Comparison of ENCODE assay signal across 15 cellular contexts in the genomic region with DNA sequence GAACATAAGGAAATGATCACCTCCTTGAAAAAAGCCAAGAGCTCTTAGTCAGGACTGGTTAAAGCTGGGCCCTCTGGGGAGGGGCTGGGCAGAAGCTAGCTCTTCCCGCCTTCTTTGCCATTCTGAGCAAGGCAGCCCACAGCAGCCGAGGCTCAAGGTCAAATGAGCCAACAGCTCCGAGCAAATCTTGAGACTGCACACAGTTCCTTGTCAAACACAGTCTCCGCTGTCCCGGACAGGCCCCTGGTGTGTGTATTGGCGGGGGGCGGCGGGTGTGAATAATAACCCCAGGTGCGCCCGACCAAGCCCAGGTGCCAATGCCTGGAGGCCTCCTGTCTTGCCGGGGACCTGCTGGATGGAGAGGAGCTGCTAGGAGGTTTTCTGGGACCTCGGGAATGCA. TPM values are rescaled to one million over a fixed set of nuclear protein-coding genes. Genes with fewer than 3 reads are reported as not detected.
DNase-seq lines count a peak whose midpoint lies in the region; ATAC-seq, FAIRE-seq and TF ChIP-seq lines count a peak whose summit lies in the region.
"Had no signal": no experiment of that assay in that cellular context is flagged by ENCODE, and none has a peak within 500 bp of the region (broad histone marks: within the 10 kb centered on the region; RNA-seq: fewer than 3 reads in every experiment).

No MANE protein-coding gene starts in this region.

- dilution Hi-C loops in keratinocyte (cut with MboI; ENCODE audit: extremely low pct_ligation_motif_present, low sequenced_read_pairs), result no loop called here

- H3K79me2 ChIP-seq in keratinocyte (ENCODE audit: control insufficient read depth, insufficient read depth, low read length), result no peaks in the 10 kb centered on the region

- no peak overlapping the region for H3K4me2 ChIP-seq in keratinocyte (ENCODE audit: control insufficient read depth, extremely low read depth, insufficient read depth, low read depth, low read length)

- DNase-seq in keratinocyte (ENCODE audit: low read depth, low spot score) (no peak), upper lobe of right lung (no peak), HAP-1 (ENCODE audit: low spot score in 2 of 2) (no peak), NCI-H1694 treated with DMSO at 0.1 percent for 48 hours (lab: John Stamatoyannopoulos, UW) (no peak)
- DNase-seq: C1 segment of cervical spinal cord, DMS79, H9, NCI-H1417 treated with DMSO at 0.1 percent for 48 hours, NCI-H2029 treated with DMSO at 0.1 percent for 48 hours, NCI-H524, SHP77 treated with DMSO at 0.1 percent for 48 hours had no signal

- H3K27ac ChIP-seq in duodenal mucosa (ENCODE audit: low read depth, low read length) (peak overlapping the region; percentile 74), keratinocyte (ENCODE audit: control insufficient read depth, insufficient read depth, low read length) (no peak overlapping the region), muscle layer of duodenum (ENCODE audit: low read length) (peak overlapping the region; percentile 89), upper lobe of right lung (peak overlapping the region; percentile 67)

- TF ChIP-seq POLR2A in GM18505 (IDR thresholded peaks at IDR 0.05; ENCODE audit: borderline replicate concordance, extremely low read depth, insufficient read depth, insufficient read length), result no peak

- in situ Hi-C loops in HAP-1 (cut with MboI; ENCODE audit: low sequenced_read_pairs), result loop anchor here (5.0 kb wide), 1 partner anchor 347 kb away; no protein-coding TSS in a partner anchor

- ATAC-seq in upper lobe of right lung (peak; percentile 18), GM18505 (IDR thresholded peaks at IDR 0.05; ENCODE audit: unreplicated experiment) (no peak)

- no peaks in the 10 kb centered on the region for H4K20me1 ChIP-seq in keratinocyte (ENCODE audit: control insufficient read depth, extremely low read depth, insufficient read depth, low read length)

- H3K9me1 ChIP-seq in keratinocyte (ENCODE audit: control insufficient read depth, extremely low read depth, insufficient read depth, low read length), result no peaks in the 10 kb centered on the region

- H3K9ac ChIP-seq in duodenal mucosa (ENCODE audit: low read depth in 1 of 2, low read length in 2 of 2) (peak overlapping the region; percentile 49 to 50), keratinocyte (ENCODE audit: control insufficient read depth, extremely low read depth, insufficient read depth, low read length) (no peak overlapping the region)

- intact Hi-C loops in upper lobe of right lung (cut with DNase I), result loop anchor here (5.0 kb wide), 2 partner anchors 297 to 347 kb away; a partner anchor contains a TSS

- no peak for TF ChIP-seq CTCF in keratinocyte (optimal IDR thresholded peaks at IDR 0.05 in 1 of 3, IDR thresholded peaks at IDR 0.05 in 1 of 3, conservative IDR thresholded peaks at IDR 0.05 in 1 of 3; ENCODE audit: extremely low read depth in 1 of 3, insufficient read depth in 2 of 3, low read length in 3 of 3)
- TF ChIP-seq CTCF in upper lobe of right lung (IDR thresholded peaks at IDR 0.05), result no peak

- H3K9me3 ChIP-seq in duodenal mucosa (ENCODE audit: control insufficient read depth in 1 of 2, low read length in 2 of 2) (no peaks in the 10 kb centered on the region), keratinocyte (ENCODE audit: control insufficient read depth, low read depth, low read length) (no peaks in the 10 kb centered on the region), muscle layer of duodenum (ENCODE audit: control insufficient read depth in 1 of 2, low read length in 2 of 2) (no peaks in the 10 kb centered on the region), upper lobe of right lung (no peaks in the 10 kb centered on the region), HAP-1 (no peaks in the 10 kb centered on the region)

- FAIRE-seq in keratinocyte (lab: Jason Lieb, UNC), result no peak
- FAIRE-seq: GM12878 had no signal

- H3K27me3 ChIP-seq in duodenal mucosa (ENCODE audit: control insufficient read depth in 1 of 2, insufficient read depth in 2 of 2, low read length in 2 of 2), result no peaks in the 10 kb centered on the region
- no peaks in the 10 kb centered on the region for H3K27me3 ChIP-seq in keratinocyte (ENCODE audit: control insufficient read depth, extremely low read depth, insufficient read depth, low read length)
- H3K27me3 ChIP-seq in muscle layer of duodenum (ENCODE audit: low read depth, low read length), result no peaks in the 10 kb centered on the region
- no peaks in the 10 kb centered on the region for H3K27me3 ChIP-seq in upper lobe of right lung
- H3K27me3 ChIP-seq in HAP-1 (ENCODE audit: low read depth), result no peaks in the 10 kb centered on the region

- H3K36me3 ChIP-seq in duodenal mucosa (ENCODE audit: control insufficient read depth in 1 of 2, insufficient read depth in 2 of 2, low read length in 2 of 2) (peaks cover 5 to 27% of the 10 kb centered on the region in 2 donors), keratinocyte (ENCODE audit: control insufficient read depth in 2 of 2, extremely low read depth in 1 of 2, insufficient read depth in 2 of 2, low read length in 2 of 2) (peaks cover 0 to 1% of the 10 kb centered on the region in 2 experiments), muscle layer of duodenum (ENCODE audit: control insufficient read depth in 1 of 2, insufficient read depth in 2 of 2, low read length in 2 of 2) (no peaks in the 10 kb centered on the region), upper lobe of right lung (no peaks in the 10 kb centered on the region), HAP-1 (replicated peaks) (no peaks in the 10 kb centered on the region)

- H2AFZ ChIP-seq in keratinocyte (ENCODE audit: control insufficient read depth, low read length), result peak overlapping the region; percentile 77

- peaks cover 34 to 38% of the 10 kb centered on the region in 2 donors for H3K4me1 ChIP-seq in duodenal mucosa (ENCODE audit: control insufficient read depth in 1 of 2, insufficient read depth in 2 of 2, low read length in 2 of 2)
- H3K4me1 ChIP-seq in keratinocyte (ENCODE audit: control insufficient read depth, extremely low read depth, insufficient read depth, low read length), result peaks cover 9% of the 10 kb centered on the region
- H3K4me1 ChIP-seq in muscle layer of duodenum (ENCODE audit: control insufficient read depth in 1 of 2, insufficient read depth in 2 of 2, low read length in 2 of 2), result no peaks in the 10 kb centered on the region
- H3K4me1 ChIP-seq in upper lobe of right lung, result peaks cover 7% of the 10 kb centered on the region
- no peaks in the 10 kb centered on the region for H3K4me1 ChIP-seq in HAP-1

- H3K4me3 ChIP-seq in duodenal mucosa (ENCODE audit: low read depth in 1 of 2, low read length in 2 of 2) (peak overlapping the region in 1 of 2 donors; percentile 16), keratinocyte (ENCODE audit: control insufficient read depth in 2 of 3, extremely low read depth in 1 of 3, insufficient read depth in 2 of 3, low read depth in 1 of 3, low read length in 3 of 3) (no peak overlapping the region), muscle layer of duodenum (ENCODE audit: low read depth in 1 of 2, low read length in 2 of 2) (no peak overlapping the region), upper lobe of right lung (no peak overlapping the region), HAP-1 (no peak overlapping the region)
- H3K4me3 ChIP-seq: GM12878 had no signal

RNA-seq across cellular contexts. Expression of a gene that starts 46.4 kb away (rescaled TPM):
- 2.3 to 2.8 TPM (median 2.4 TPM) in 3 replicates for polyA plus RNA-seq in keratinocyte
- polyA plus RNA-seq in keratinocyte (2011; ENCODE audit: low read depth), result 6.8 TPM
- polyA plus RNA-seq in keratinocyte (2011; cell fraction: cytosol; rRNA removed), result 1.8 and 2.8 TPM in 2 replicates
- 2.6 and 2.9 TPM in 2 replicates for polyA plus RNA-seq in keratinocyte (2011; cell fraction: nucleus; rRNA removed)
- 3.4 and 7.9 TPM in 2 replicates for polyA plus RNA-seq in keratinocyte (2012; ENCODE audit: low replicate concordance)
- 1.8 to 2.1 TPM (median 2.0 TPM) in 3 replicates for polyA minus RNA-seq in keratinocyte
- 0.96 TPM for polyA minus RNA-seq in keratinocyte (2011; cell fraction: cytosol; rRNA and poly(A)+ RNA removed)
- polyA minus RNA-seq in keratinocyte (2011; cell fraction: nucleus; rRNA and poly(A)+ RNA removed), result 1.1 and 2.9 TPM in 2 replicates
- total RNA-seq in upper lobe of right lung, result 68.9 TPM
